16 cellular contexts compared by ENCODE assay signal in the genomic region with DNA sequence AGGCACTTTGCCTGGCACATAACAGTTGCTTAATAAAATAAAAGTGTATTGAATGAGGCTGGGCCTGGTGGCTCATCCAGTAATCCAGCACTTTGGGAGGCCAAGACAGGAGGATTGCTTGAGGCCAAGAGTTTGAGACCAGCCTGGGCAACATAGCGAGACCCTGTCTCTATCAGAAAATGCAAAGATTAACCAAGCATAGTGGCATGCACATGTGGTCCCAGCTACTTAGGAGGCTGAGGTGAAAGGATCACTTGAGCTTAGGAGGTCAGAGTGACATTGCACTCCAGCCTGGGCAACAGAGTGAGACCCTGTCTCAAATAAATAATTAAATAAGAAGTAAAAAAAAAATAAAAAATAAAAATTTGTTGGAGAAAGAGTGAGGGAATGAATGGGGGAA.
"Had no signal": no experiment of that assay in that cellular context is flagged by ENCODE, and none has a peak within 500 bp of the region (broad histone marks: within the 10 kb centered on the region; RNA-seq: fewer than 3 reads in every experiment).

No MANE protein-coding gene starts in this region.

- H3K27ac Mint-ChIP-seq: brain, endodermal cell had no signal

- H3K9me3 Mint-ChIP-seq: brain; central memory CD8-positive, alpha-beta T cell; endodermal cell; neural crest cell had no signal

- DNase-seq: activated CD4-positive, CD25-positive, alpha-beta regulatory T cell treated with anti-CD3 and anti-CD28 coated beads, Interleukin-2, amount 50 U/mL, for 72 hours; activated gamma-delta T cell treated with Interleukin-2 at 50 U/mL for 16 hours; activated T-cell treated with anti-CD3 and anti-CD28 coated beads for 4 hours; amygdala; dermis blood vessel endothelial cell; endodermal cell; erythroblast; left ventricle myocardium superior; mesendoderm; pancreas; stimulated activated CD4-positive, alpha-beta T cell treated with anti-CD3 and anti-CD28 coated beads, Interleukin-2, amount 100 ng/mL, for 48 hours; SW 1271; uterus had no signal

- H3K27me3 Mint-ChIP-seq: brain; central memory CD8-positive, alpha-beta T cell had no signal

- H3K4me1 ChIP-seq: pancreas, uterus had no signal

- H3K4me3 Mint-ChIP-seq: brain; central memory CD8-positive, alpha-beta T cell; endodermal cell; neural crest cell had no signal

- ATAC-seq: left ventricle myocardium superior, pancreas had no signal

- H3K36me3 Mint-ChIP-seq: brain had no signal

- H3K36me3 ChIP-seq: pancreas, uterus had no signal

- H3K27ac ChIP-seq: pancreas, uterus had no signal

- H3K4me3 ChIP-seq: pancreas, uterus had no signal

- H3K4me1 Mint-ChIP-seq: neural crest cell had no signal

- H3K27me3 ChIP-seq: pancreas, uterus had no signal

- H3K9me3 ChIP-seq: pancreas, uterus had no signal

- FAIRE-seq: pancreas had no signal
